ENCODE assay signal across 16 cellular contexts in genomic region chr17:65514541-65514940, GRCh38. TPM values are rescaled to one million over a fixed set of nuclear protein-coding genes. Genes with fewer than 3 reads are reported as not detected.
DNase-seq lines count a peak whose midpoint lies in the region; ATAC-seq and TF ChIP-seq lines count a peak whose summit lies in the region.
"Had no signal": no experiment of that assay in that cellular context is flagged by ENCODE, and none has a peak within 500 bp of the region (broad histone marks: within the 10 kb centered on the region; RNA-seq: fewer than 3 reads in every experiment).

No MANE protein-coding gene starts in this region.

- DNase-seq in Caco-2, result no peak
- peak; percentile 15 for DNase-seq in HT1080 (ENCODE audit: low read depth)
- DNase-seq in esophagus muscularis mucosa (ENCODE audit: extremely low spot score), result no peak
- peak; percentile 84 for DNase-seq in posterior vena cava (ENCODE audit: low spot score)
- DNase-seq in retina, result no peak
- no peak for DNase-seq in erythroblast (lab: John Stamatoyannopoulos, UW)
- DNase-seq: CD8-positive, alpha-beta T cell; NCI-H524; SIG-M5; stimulated activated CD4-positive, alpha-beta T cell treated with anti-CD3 and anti-CD28 coated beads, Interleukin-2, amount 100 ng/mL, for 48 hours; stomach had no signal

- TF ChIP-seq CTCF in Caco-2 (IDR thresholded peaks at IDR 0.05; ENCODE audit: insufficient read depth in 1 of 2, low read depth in 1 of 2, low read length in 1 of 2, severe bottlenecking in 1 of 2, unreplicated experiment in 1 of 2) (no peak), esophagus muscularis mucosa (IDR thresholded peaks at IDR 0.05) (no peak)

- no peaks in the 10 kb centered on the region for H3K27me3 ChIP-seq in Caco-2 (replicated peaks; ENCODE audit: control insufficient read depth, insufficient read depth, low read length)
- no peaks in the 10 kb centered on the region for H3K27me3 ChIP-seq in esophagus muscularis mucosa
- H3K27me3 ChIP-seq: cardiac muscle cell, stomach had no signal

- no TSS peak for BruUV-seq in Caco-2 (replicated peaks; lab: Mats Ljungman, UMichigan)

- H3K36me3 Mint-ChIP-seq in Caco-2 (ENCODE audit: insufficient read depth, unreplicated experiment), result no peaks in the 10 kb centered on the region
- H3K36me3 Mint-ChIP-seq: CD8-positive, alpha-beta T cell; memory B cell had no signal

- intact Hi-C loops in Caco-2 (cut with micrococcal nuclease; ENCODE audit: unreplicated experiment), result no loop called here
- intact Hi-C loops in esophagus muscularis mucosa (cut with DNase I), result no loop called here
- intact Hi-C loops in posterior vena cava (cut with DNase I), result no loop called here

- no peak overlapping the region for H3K4me3 Mint-ChIP-seq in Caco-2 (ENCODE audit: unreplicated experiment)
- H3K4me3 Mint-ChIP-seq: CD8-positive, alpha-beta T cell; memory B cell had no signal

- WGBS in esophagus muscularis mucosa, result 22% methylated on average over 5 of the region's 5 CpGs

- CTCF ChIA-PET in Caco-2 (lab: Charles Lee), result no interaction called here

- H3K36me3 ChIP-seq in Caco-2 (ENCODE audit: control insufficient read depth, insufficient read depth, low read length) (no peaks in the 10 kb centered on the region), esophagus muscularis mucosa (no peaks in the 10 kb centered on the region)
- H3K36me3 ChIP-seq: cardiac muscle cell, stomach had no signal

- no peaks in the 10 kb centered on the region for H3K27me3 Mint-ChIP-seq in Caco-2 (ENCODE audit: insufficient read depth, unreplicated experiment)

- TF ChIP-seq POLR2A in esophagus muscularis mucosa (IDR thresholded peaks at IDR 0.05; ENCODE audit: low read depth) (no peak), erythroblast (IDR thresholded peaks at IDR 0.05; ENCODE audit: low read length) (no peak)

- H3K4me1 ChIP-seq in Caco-2 (peaks cover 19% of the 10 kb centered on the region), esophagus muscularis mucosa (peaks cover 5 to 39% (median 34%) of the 10 kb centered on the region in 4 donors)

- no peaks in the 10 kb centered on the region; the same call in 1 of the 2 replicates for H3K9me3 ChIP-seq in Caco-2
- no peaks in the 10 kb centered on the region for H3K9me3 ChIP-seq in esophagus muscularis mucosa
- H3K9me3 ChIP-seq: stomach had no signal

- ATAC-seq in HG03175 (IDR thresholded peaks at IDR 0.05; ENCODE audit: unreplicated experiment) (no peak), HG03045 (IDR thresholded peaks at IDR 0.05; ENCODE audit: unreplicated experiment) (no peak)
- ATAC-seq: CD8-positive, alpha-beta T cell had no signal

- peaks cover 14% of the 10 kb centered on the region for H3K4me1 Mint-ChIP-seq in Caco-2 (ENCODE audit: low read depth, unreplicated experiment)
- H3K4me1 Mint-ChIP-seq: memory B cell had no signal

- no peak for TF ChIP-seq EP300 in esophagus muscularis mucosa (IDR thresholded peaks at IDR 0.05)

- no peak overlapping the region for H3K4me3 ChIP-seq in Caco-2 (ENCODE audit: low read depth, low read length)
- no peak overlapping the region for H3K4me3 ChIP-seq in esophagus muscularis mucosa
- H3K4me3 ChIP-seq: cardiac muscle cell, stomach had no signal

- H3K27ac ChIP-seq in esophagus muscularis mucosa (replicated peaks in 1 of 4), result peak overlapping the region; percentile 79 to 91 (median 84)
- H3K27ac ChIP-seq: cardiac muscle cell, VCaP had no signal

- no peaks in the 10 kb centered on the region for H3K9me3 Mint-ChIP-seq in Caco-2 (ENCODE audit: unreplicated experiment)

- POLR2A ChIA-PET in Caco-2 (lab: Charles Lee), result no interaction called here

- H3K27ac Mint-ChIP-seq in Caco-2 (ENCODE audit: unreplicated experiment), result peak overlapping the region; percentile 91
- H3K27ac Mint-ChIP-seq: CD8-positive, alpha-beta T cell; memory B cell had no signal

RNA-seq across cellular contexts. Expression of gene AXIN2, which starts 46.9 kb away (rescaled TPM):
- total RNA-seq in Caco-2 (2022), result 141 and 168 TPM in 2 replicates
- 1.2 and 1.8 TPM in 2 replicates for total RNA-seq in HT1080 (2014; rRNA removed; shearing (Covaris generic))
- 0.35 and 0.79 TPM in 2 replicates for polyA plus RNA-seq in HT1080 (2015; cell fraction: cytosol; rRNA removed)
- polyA plus RNA-seq in HT1080 (2015; cell fraction: nucleus; rRNA removed), result 0.91 and 1.4 TPM in 2 replicates
- 10 to 100 TPM; 17.2 to 63.4 (median 49.3) TPM for total RNA-seq in esophagus muscularis mucosa
- total RNA-seq in posterior vena cava, result 10 to 100 TPM; 21.2 to 23.5 TPM

Comparison
In these comparisons a context has a peak if more than half of its experiments do, and no peak if none do; other contexts are left out.
1. DNase-seq: peak in HT1080 (single experiment) and posterior vena cava (single experiment); none in Caco-2 (0 of 2), esophagus muscularis mucosa (single experiment), retina (single experiment) and erythroblast (0 of 2).